ENCODE assay signal across 22 cellular contexts in genomic region chr10:70898687-70899086, GRCh38.
"Had no signal": no experiment of that assay in that cellular context is flagged by ENCODE, and none has a peak within 500 bp of the region (broad histone marks: within the 10 kb centered on the region; RNA-seq: fewer than 3 reads in every experiment).

No MANE protein-coding gene starts in this region.

- H3K27ac ChIP-seq: esophagus muscularis mucosa, lower lobe of right lung, prostate gland, right atrium auricular region, suprapubic skin, vagina had no signal

- H3K4me3 ChIP-seq: esophagus muscularis mucosa, lower lobe of right lung, prostate gland, right atrium auricular region, smooth muscle cell, suprapubic skin, vagina had no signal

- H3K9me3 ChIP-seq: esophagus muscularis mucosa, lower lobe of right lung, prostate gland, right atrium auricular region, suprapubic skin, vagina had no signal

- ATAC-seq: left ventricle myocardium superior; lower lobe of right lung; natural killer cell; sciatic nerve; stimulated activated naive CD8-positive, alpha-beta T cell treated with anti-CD3 and anti-CD28 coated beads, Interleukin-15, amount 100 ng/mL, for 72 hours had no signal

- H3K4me2 ChIP-seq: smooth muscle cell had no signal

- H3K4me1 ChIP-seq: lower lobe of right lung, prostate gland, right atrium auricular region, suprapubic skin, vagina had no signal

- H3K36me3 ChIP-seq: esophagus muscularis mucosa, lower lobe of right lung, prostate gland, right atrium auricular region, suprapubic skin, vagina had no signal

- H3K27me3 ChIP-seq: right atrium auricular region, vagina had no signal

- DNase-seq: effector CD8-positive, alpha-beta T cell; endodermal cell; foreskin melanocyte; hypothalamus; immature natural killer cell; left ventricle myocardium superior; lower lobe of right lung; natural killer cell; stimulated activated CD4-positive, alpha-beta T cell treated with anti-CD3 and anti-CD28 coated beads, Interleukin-12 subunit alpha, Interleukin-12 subunit beta, amount 100 ng/mL, for 4 hours; stimulated activated CD4-positive, alpha-beta T cell treated with anti-CD3 and anti-CD28 coated beads, Interleukin-1b, Interleukin-23, amount 100 ng/mL, for 48 hours; stimulated activated CD4-positive, alpha-beta T cell treated with anti-CD3 and anti-CD28 coated beads, Interleukin-4, amount 100 ng/mL, for 1 hour; stimulated activated CD8-positive, alpha-beta memory T cell treated with anti-CD3 and anti-CD28 coated beads, Interleukin-4, amount 100 ng/mL, for 48 hours; stimulated activated naive CD4-positive, alpha-beta T cell; stimulated activated naive CD8-positive, alpha-beta T cell treated with anti-CD3 and anti-CD28 coated beads, Interleukin-15, amount 100 ng/mL, for 72 hours; trophoblast cell had no signal
